ENCODE assay signal across 10 cellular contexts in genomic region chr15:44102675-44103254, GRCh38.
DNase-seq lines count a peak whose midpoint lies in the region; ATAC-seq, FAIRE-seq and TF ChIP-seq lines count a peak whose summit lies in the region.
"Had no signal": no experiment of that assay in that cellular context is flagged by ENCODE, and none has a peak within 500 bp of the region (broad histone marks: within the 10 kb centered on the region; RNA-seq: fewer than 3 reads in every experiment).

No MANE protein-coding gene starts in this region.

- BruUV-seq in endothelial cell of umbilical vein (replicated peaks; lab: Mats Ljungman, UMichigan), result no TSS peak

- intact Hi-C loops in endothelial cell of umbilical vein (cut with micrococcal nuclease), result loop anchor here (1.0 kb wide), 1 partner anchor 93 kb away; the partner anchor contains the start of gene FRMD5
- intact Hi-C loops in mucosa of descending colon (cut with DNase I, micrococcal nuclease), result no loop called here

- H3K27ac ChIP-seq in endothelial cell of umbilical vein (ENCODE audit: insufficient read depth, low read depth, low read length), result peak overlapping the region; percentile 75
- H3K27ac ChIP-seq: tibial artery had no signal

- peaks cover 3% of the 10 kb centered on the region for H3K79me2 ChIP-seq in endothelial cell of umbilical vein (ENCODE audit: control insufficient read depth, insufficient read depth, low read length)

- dilution Hi-C loops in endothelial cell of umbilical vein (cut with MboI; ENCODE audit: extremely low pct_ligation_motif_present, low sequenced_read_pairs), result no loop called here

- H3K4me2 ChIP-seq in endothelial cell of umbilical vein (ENCODE audit: insufficient read depth, low read length), result peak overlapping the region; percentile 20

- no peaks in the 10 kb centered on the region for H3K36me3 ChIP-seq in endothelial cell of umbilical vein (ENCODE audit: control insufficient read depth in 2 of 2, extremely low read depth in 1 of 2, insufficient read depth in 2 of 2, low read length in 2 of 2)
- no peaks in the 10 kb centered on the region for H3K36me3 ChIP-seq in mucosa of descending colon (ENCODE audit: low read depth)
- H3K36me3 ChIP-seq: tibial artery had no signal

- TF ChIP-seq CTCF in endothelial cell of umbilical vein (IDR thresholded peaks at IDR 0.05; ENCODE audit: extremely low read depth in 1 of 2, insufficient read depth in 1 of 2, low read depth in 1 of 2, low read length in 2 of 2), result no peak
- no peak for TF ChIP-seq CTCF in mucosa of descending colon (IDR thresholded peaks at IDR 0.05)

- TF ChIP-seq POLR2A in endothelial cell of umbilical vein (IDR thresholded peaks at IDR 0.05; ENCODE audit: low read depth, low read length), result no peak

- no peaks in the 10 kb centered on the region for H3K27me3 ChIP-seq in endothelial cell of umbilical vein (ENCODE audit: control insufficient read depth in 2 of 2, insufficient read depth in 2 of 2, low read length in 2 of 2)
- H3K27me3 ChIP-seq: tibial artery had no signal

- no peak overlapping the region for H3K4me3 ChIP-seq in endothelial cell of umbilical vein (replicated peaks in 1 of 3; ENCODE audit: insufficient read depth in 1 of 3, low read depth in 1 of 3, low read length in 3 of 3)
- H3K4me3 ChIP-seq in mucosa of descending colon, result no peak overlapping the region
- H3K4me3 ChIP-seq: tibial artery had no signal

- ATAC-seq in mucosa of descending colon, result peak; percentile 56
- ATAC-seq in esophagus mucosa, result no peak
- ATAC-seq in HG03025 (IDR thresholded peaks at IDR 0.05; ENCODE audit: low FRiP score, unreplicated experiment), result no peak

- H3K9ac ChIP-seq in endothelial cell of umbilical vein (replicated peaks; ENCODE audit: extremely low read depth, insufficient read depth, low read length), result peak overlapping the region; percentile 36

- POLR2A ChIA-PET in endothelial cell of umbilical vein (lab: Charles Lee), result interaction anchor here (0.5 to 0.9 kb wide), 2 partner anchors 11 to 65 kb away, joined by 3 read pairs; no protein-coding TSS in a partner anchor

- H3K9me1 ChIP-seq in endothelial cell of umbilical vein (replicated peaks; ENCODE audit: control insufficient read depth, extremely low read depth, insufficient read depth, low read length), result no peaks in the 10 kb centered on the region

- no peaks in the 10 kb centered on the region for H3K9me3 ChIP-seq in endothelial cell of umbilical vein (replicated peaks; ENCODE audit: control insufficient read depth, insufficient read depth, low read length)
- H3K9me3 ChIP-seq in mucosa of descending colon, result no peaks in the 10 kb centered on the region
- H3K9me3 ChIP-seq: tibial artery had no signal

- no peaks in the 10 kb centered on the region for H4K20me1 ChIP-seq in endothelial cell of umbilical vein (replicated peaks; ENCODE audit: control insufficient read depth, extremely low read depth, insufficient read depth, low read length)

- peak; percentile 89 for FAIRE-seq in endothelial cell of umbilical vein (lab: Jason Lieb, UNC)

- DNase-seq in C1 segment of cervical spinal cord (lab: John Stamatoyannopoulos, UW) (peak in 12 of 14 donors; percentile 15 to 83 (median 57)), NCI-H2196 treated with DMSO at 0.1 percent for 48 hours (lab: John Stamatoyannopoulos, UW; ENCODE audit: unreplicated experiment) (peak; percentile 6), endothelial cell of umbilical vein (ENCODE audit: low read depth, low spot score) (peak; percentile 97), mucosa of descending colon (peak in 1 of 3 donors; percentile 2), T-helper 9 cell (no peak)
- DNase-seq in stimulated activated CD4-positive, alpha-beta T cell treated with anti-CD3 and anti-CD28 coated beads, Interleukin-4, amount 100 ng/mL, for 24 hours, result no peak
- DNase-seq: activated CD4-positive, alpha-beta memory T cell treated with anti-CD3 and anti-CD28 coated beads, Interleukin-2, amount 10 ng/mL, durations not matched to agents 7 days and 5 days had no signal

- CTCF ChIA-PET in endothelial cell of umbilical vein (lab: Charles Lee), result interaction anchor here (0.9 to 2.1 kb wide), 6 partner anchors 19 to 399 kb away, joined by 3 to 8 read pairs (median 4); partner anchors contain the start of gene FRMD5

- peak overlapping the region; percentile 54 for H2AFZ ChIP-seq in endothelial cell of umbilical vein (ENCODE audit: low read depth, low read length)

- H3K4me1 ChIP-seq in endothelial cell of umbilical vein (ENCODE audit: control insufficient read depth, extremely low read depth, insufficient read depth, low read length), result peaks cover 21% of the 10 kb centered on the region
- H3K4me1 ChIP-seq in mucosa of descending colon (ENCODE audit: low read depth), result no peaks in the 10 kb centered on the region

TF ChIP-seq in endothelial cell of umbilical vein, 7 proteins besides CTCF, POLR2A, EP300 and RAD21:
- TF ChIP-seq POLR2AphosphoS5 (IDR thresholded peaks at IDR 0.05; ENCODE audit: insufficient read depth, low read depth, low read length) (peak; percentile 26), FOS (IDR thresholded peaks at IDR 0.05; ENCODE audit: borderline replicate concordance, insufficient read depth, low read length) (peak; percentile 53), MYC (IDR thresholded peaks at IDR 0.05; ENCODE audit: low read depth, low read length) (no peak)
TF ChIP-seq in endothelial cell of umbilical vein: peak in this region for 2.

Comparison
In these comparisons a context has a peak if more than half of its experiments do, and no peak if none do; other contexts are left out.
1. DNase-seq: peak in C1 segment of cervical spinal cord (12 of 14), NCI-H2196 treated with DMSO at 0.1 percent for 48 hours (single experiment) and endothelial cell of umbilical vein (single experiment); none in stimulated activated CD4-positive, alpha-beta T cell treated with anti-CD3 and anti-CD28 coated beads, Interleukin-4, amount 100 ng/mL, for 24 hours (single experiment) and T-helper 9 cell (single experiment).